Comparison of ENCODE assay signal across 22 cellular contexts in genomic region chr2:223824301-223824700, GRCh38. TPM values are rescaled to one million over a fixed set of nuclear protein-coding genes. Genes with fewer than 3 reads are reported as not detected.
DNase-seq lines count a peak whose midpoint lies in the region; ATAC-seq, FAIRE-seq and TF ChIP-seq lines count a peak whose summit lies in the region.
"Had no signal": no experiment of that assay in that cellular context is flagged by ENCODE, and none has a peak within 500 bp of the region (broad histone marks: within the 10 kb centered on the region; RNA-seq: fewer than 3 reads in every experiment).

No MANE protein-coding gene starts in this region.

- peaks cover 11% of the 10 kb centered on the region for H3K79me2 ChIP-seq in GM12878 (ENCODE audit: control insufficient read depth, insufficient read depth, low read length)

- H3K27me3 ChIP-seq in GM12878 (replicated peaks in 1 of 2; ENCODE audit: control insufficient read depth in 2 of 2, insufficient read depth in 2 of 2, low read length in 1 of 2) (no peaks in the 10 kb centered on the region), esophagus muscularis mucosa (no peaks in the 10 kb centered on the region)
- H3K27me3 ChIP-seq in CD8-positive, alpha-beta T cell (ENCODE audit: insufficient read depth, low read length): no peaks in the 10 kb centered on the region
- H3K27me3 ChIP-seq: MG63, Peyer's patch had no signal

- no peak overlapping the region for H3K4me3 Mint-ChIP-seq in activated naive CD8-positive, alpha-beta T cell treated with anti-CD3 and anti-CD28 coated beads, Interleukin-2, amount 10 ng/mL, durations not matched to agents 7 days and 5 days
- H3K4me3 Mint-ChIP-seq in activated naive CD8-positive, alpha-beta T cell treated with anti-CD3 and anti-CD28 coated beads for 36 hours: no peak overlapping the region
- H3K4me3 Mint-ChIP-seq in CD8-positive, alpha-beta T cell: no peak overlapping the region

- no peaks in the 10 kb centered on the region; a peak in 1 of 4 replicates for H3K36me3 ChIP-seq in GM12878 (ENCODE audit: control insufficient read depth in 2 of 2, insufficient read depth in 2 of 2, low read length in 1 of 2)
- H3K36me3 ChIP-seq in esophagus muscularis mucosa: no peaks in the 10 kb centered on the region
- H3K36me3 ChIP-seq in CD8-positive, alpha-beta T cell (ENCODE audit: insufficient read depth, low read length): no peaks in the 10 kb centered on the region
- H3K36me3 ChIP-seq: MG63, Peyer's patch had no signal

- ATAC-seq in activated naive CD8-positive, alpha-beta T cell treated with anti-CD3 and anti-CD28 coated beads, Interleukin-2, amount 10 ng/mL, durations not matched to agents 7 days and 5 days (ENCODE audit: low read depth): no peak
- ATAC-seq in HG02870 (IDR thresholded peaks at IDR 0.05; ENCODE audit: unreplicated experiment): peak; percentile 41
- ATAC-seq in GM12878: peak; percentile 30; the same call in 2 of the 3 replicates
- ATAC-seq in CD8-positive, alpha-beta T cell: no peak

- peaks cover 12% of the 10 kb centered on the region for H3K36me3 Mint-ChIP-seq in activated naive CD8-positive, alpha-beta T cell treated with anti-CD3 and anti-CD28 coated beads, Interleukin-2, amount 10 ng/mL, durations not matched to agents 7 days and 5 days
- H3K36me3 Mint-ChIP-seq in activated naive CD8-positive, alpha-beta T cell treated with anti-CD3 and anti-CD28 coated beads for 36 hours: peaks cover 8% of the 10 kb centered on the region
- H3K36me3 Mint-ChIP-seq in CD8-positive, alpha-beta T cell: no peaks in the 10 kb centered on the region

- FAIRE-seq in GM12878 (lab: Jason Lieb, UNC): no peak
- FAIRE-seq: H1, HTR-8/SVneo had no signal

- no peak for TF ChIP-seq EP300 in GM12878 (IDR thresholded peaks at IDR 0.05; ENCODE audit: borderline replicate concordance in 1 of 2, control insufficient read depth in 1 of 2, low read depth in 2 of 2, low read length in 2 of 2)
- no peak for TF ChIP-seq EP300 in esophagus muscularis mucosa (IDR thresholded peaks at IDR 0.05)

- RAD21 ChIA-PET in GM12878 (lab: Charles Lee; ENCODE audit: unreplicated experiment): interaction anchor here (1.0 kb wide), 1 partner anchor 26 kb away, joined by 3 read pairs; no protein-coding TSS in a partner anchor

- DNase-seq in activated naive CD8-positive, alpha-beta T cell treated with anti-CD3 and anti-CD28 coated beads, Interleukin-2, amount 10 ng/mL, durations not matched to agents 7 days and 5 days: no peak
- DNase-seq in activated naive CD8-positive, alpha-beta T cell treated with anti-CD3 and anti-CD28 coated beads for 36 hours: no peak
- DNase-seq in GM12878 (ENCODE audit: low read depth, low spot score) (no peak), esophagus muscularis mucosa (ENCODE audit: extremely low spot score) (no peak), NCI-H1694 (lab: John Stamatoyannopoulos, UW) (no peak)
- no peak for DNase-seq in stimulated activated CD4-positive, alpha-beta T cell treated with anti-CD3 and anti-CD28 coated beads, Interleukin-4, amount 100 ng/mL, for 1 hour
- no peak for DNase-seq in CD8-positive, alpha-beta T cell
- DNase-seq: 8988T; ACHN; HCEC 1CT; KBM-7; MG63; NCI-H2029 treated with DMSO at 0.1 percent for 48 hours; NCI-H446 treated with DMSO at 0.1 percent for 48 hours; NCI-H526; NCI-H82; NK-92 treated with Interleukin-12 subunit alpha and Interleukin-12 subunit beta, amount 100 ng/mL, for 24 hours; Peyer's patch; SHP77 treated with DMSO at 0.1 percent for 48 hours had no signal

- H3K9me3 Mint-ChIP-seq in activated naive CD8-positive, alpha-beta T cell treated with anti-CD3 and anti-CD28 coated beads, Interleukin-2, amount 10 ng/mL, durations not matched to agents 7 days and 5 days: peaks cover 1% of the 10 kb centered on the region
- no peaks in the 10 kb centered on the region for H3K9me3 Mint-ChIP-seq in activated naive CD8-positive, alpha-beta T cell treated with anti-CD3 and anti-CD28 coated beads for 36 hours
- no peaks in the 10 kb centered on the region for H3K9me3 Mint-ChIP-seq in CD8-positive, alpha-beta T cell

- H3K4me1 Mint-ChIP-seq in activated naive CD8-positive, alpha-beta T cell treated with anti-CD3 and anti-CD28 coated beads, Interleukin-2, amount 10 ng/mL, durations not matched to agents 7 days and 5 days: no peaks in the 10 kb centered on the region
- peaks cover 1% of the 10 kb centered on the region for H3K4me1 Mint-ChIP-seq in activated naive CD8-positive, alpha-beta T cell treated with anti-CD3 and anti-CD28 coated beads for 36 hours
- no peaks in the 10 kb centered on the region for H3K4me1 Mint-ChIP-seq in CD8-positive, alpha-beta T cell (ENCODE audit: low read depth)

- H3K27ac ChIP-seq in GM12878 (ENCODE audit: control insufficient read depth, insufficient read depth) (no peak overlapping the region), esophagus muscularis mucosa (replicated peaks in 1 of 4) (no peak overlapping the region)
- no peak overlapping the region for H3K27ac ChIP-seq in CD8-positive, alpha-beta T cell (ENCODE audit: low read depth, low read length)
- H3K27ac ChIP-seq: Peyer's patch had no signal

- BruUV-seq in GM12878 (replicated peaks; lab: Mats Ljungman, UMichigan): no TSS peak

- no peak overlapping the region for H3K4me3 ChIP-seq in GM12878
- H3K4me3 ChIP-seq in esophagus muscularis mucosa: no peak overlapping the region
- H3K4me3 ChIP-seq in CD8-positive, alpha-beta T cell (ENCODE audit: low read depth, low read length): no peak overlapping the region
- H3K4me3 ChIP-seq: MG63, Peyer's patch had no signal

- H2AFZ ChIP-seq in GM12878 (ENCODE audit: control insufficient read depth, low read depth, low read length): no peak overlapping the region

- intact Hi-C loops in GM12878 (cut with micrococcal nuclease; ENCODE audit: unreplicated experiment): no loop called here
- intact Hi-C loops in esophagus muscularis mucosa (cut with DNase I): no loop called here
- intact Hi-C loops in CD8-positive, alpha-beta T cell (cut with DNase I, micrococcal nuclease): no loop called here

- POLR2A ChIA-PET in activated naive CD8-positive, alpha-beta T cell treated with anti-CD3 and anti-CD28 coated beads, Interleukin-2, amount 10 ng/mL, durations not matched to agents 7 days and 5 days (lab: Charles Lee): no interaction called here
- POLR2A ChIA-PET in GM12878 (lab: Charles Lee): no interaction called here
- POLR2A ChIA-PET in CD8-positive, alpha-beta T cell (lab: Charles Lee): no interaction called here

- H3K4me1 ChIP-seq in GM12878 (ENCODE audit: control insufficient read depth, insufficient read depth, low read length) (peaks cover 7% of the 10 kb centered on the region), esophagus muscularis mucosa (peaks cover 0 to under 1% (median 0%) of the 10 kb centered on the region in 4 donors)
- H3K4me1 ChIP-seq in CD8-positive, alpha-beta T cell (ENCODE audit: insufficient read depth, low read length): no peaks in the 10 kb centered on the region
- H3K4me1 ChIP-seq: Peyer's patch had no signal

- in situ Hi-C loops in GM12878 (cut with MboI): no loop called here

- peak overlapping the region; percentile 28 for H3K27ac Mint-ChIP-seq in activated naive CD8-positive, alpha-beta T cell treated with anti-CD3 and anti-CD28 coated beads, Interleukin-2, amount 10 ng/mL, durations not matched to agents 7 days and 5 days
- H3K27ac Mint-ChIP-seq in activated naive CD8-positive, alpha-beta T cell treated with anti-CD3 and anti-CD28 coated beads for 36 hours: no peak overlapping the region
- H3K27ac Mint-ChIP-seq in CD8-positive, alpha-beta T cell: no peak overlapping the region

- CTCF ChIA-PET in GM12878 (lab: Yijun Ruan, JAX): interaction anchor here (1.3 kb wide), 1 partner anchor 72 kb away, joined by 3 read pairs; no protein-coding TSS in a partner anchor
- CTCF ChIA-PET in CD8-positive, alpha-beta T cell (lab: Charles Lee): no interaction called here

- H3K27me3 Mint-ChIP-seq in activated naive CD8-positive, alpha-beta T cell treated with anti-CD3 and anti-CD28 coated beads, Interleukin-2, amount 10 ng/mL, durations not matched to agents 7 days and 5 days: no peaks in the 10 kb centered on the region
- H3K27me3 Mint-ChIP-seq in activated naive CD8-positive, alpha-beta T cell treated with anti-CD3 and anti-CD28 coated beads for 36 hours: no peaks in the 10 kb centered on the region
- H3K27me3 Mint-ChIP-seq in CD8-positive, alpha-beta T cell (ENCODE audit: low read depth): no peaks in the 10 kb centered on the region

- H3K9me3 ChIP-seq in GM12878 (replicated peaks; ENCODE audit: control insufficient read depth, insufficient read depth, low read length) (no peaks in the 10 kb centered on the region; the same call in 2 of the 3 replicates), esophagus muscularis mucosa (no peaks in the 10 kb centered on the region)
- no peaks in the 10 kb centered on the region for H3K9me3 ChIP-seq in CD8-positive, alpha-beta T cell (ENCODE audit: low read length)
- H3K9me3 ChIP-seq: MG63, Peyer's patch had no signal

- H3K9ac ChIP-seq in GM12878 (ENCODE audit: control insufficient read depth, insufficient read depth, low read length): no peak overlapping the region

- TF ChIP-seq CTCF in GM12878 (IDR thresholded peaks at IDR 0.05 in 2 of 3, conservative IDR thresholded peaks at IDR 0.05 in 1 of 3; ENCODE audit: control insufficient read depth in 2 of 3, extremely low read depth in 1 of 3, insufficient read depth in 1 of 3, low read depth in 3 of 3, low read length in 3 of 3): no peak
- no peak for TF ChIP-seq CTCF in esophagus muscularis mucosa (IDR thresholded peaks at IDR 0.05)
- no peak for TF ChIP-seq CTCF in CD8-positive, alpha-beta T cell (IDR thresholded peaks at IDR 0.05)

- no peak for TF ChIP-seq POLR2A in GM12878 (IDR thresholded peaks at IDR 0.05; ENCODE audit: low read depth, low read length)
- no peak for TF ChIP-seq POLR2A in esophagus muscularis mucosa (IDR thresholded peaks at IDR 0.05; ENCODE audit: low read depth)

- WGBS in GM12878 (ENCODE audit: insufficient coverage, insufficient replicate concordance, low lambda C conversion rate, missing lambda C conversion rate): 67% methylated on average over 8 of the region's 8 CpGs
- WGBS in esophagus muscularis mucosa: 98% methylated on average over 8 of the region's 8 CpGs

- H4K20me1 ChIP-seq in GM12878 (ENCODE audit: control insufficient read depth, insufficient read depth): no peaks in the 10 kb centered on the region

- TF ChIP-seq RAD21 in GM12878 (IDR thresholded peaks at IDR 0.05; ENCODE audit: insufficient read depth, low read depth, low read length): no peak

- 0 out of 2 replicates have a peak overlapping the region, but pooled peaks have one; percentile 25 for H3K4me2 ChIP-seq in GM12878 (ENCODE audit: control insufficient read depth, insufficient read depth)

- SMC1A ChIA-PET in GM12878 (lab: Charles Lee; ENCODE audit: uncharacterized antibody, unreplicated experiment): interaction anchor here (0.9 to 1.1 kb wide), 2 partner anchors 59 to 61 kb away, joined by 3 read pairs; no protein-coding TSS in a partner anchor

RNA-seq across cellular contexts. Expression of gene AP1S3, which starts 13.1 kb away (rescaled TPM):
- 1 to 10 TPM; 5.8 to 6.3 TPM for total RNA-seq in activated naive CD8-positive, alpha-beta T cell treated with anti-CD3 and anti-CD28 coated beads, Interleukin-2, amount 10 ng/mL, durations not matched to agents 7 days and 5 days
- total RNA-seq in activated naive CD8-positive, alpha-beta T cell treated with anti-CD3 and anti-CD28 coated beads for 36 hours: 10 to 100 TPM; 10.5 to 11.3 TPM
- total RNA-seq in GM12878 (2013; cell fraction: nucleolus; rRNA removed): 17.5 and 22.9 TPM in 2 replicates
- total RNA-seq in GM12878 (2014; rRNA removed) (5.6 and 6.9 TPM in 2 replicates), GM12878 (2014; rRNA removed; fragmentation: Illumina TruSeq; extraction: Trizol) (9.2 and 9.5 TPM in 2 replicates), GM12878 (2021) (7.6 and 9.2 TPM in 2 replicates), esophagus muscularis mucosa (1 to 10 TPM in 2 of 4 donors, under 1 TPM in 2; 0.40 to 2.7 (median 0.85) TPM)
- polyA plus RNA-seq in GM12878 (2011; ENCODE audit: low read depth): 5.0 TPM
- polyA plus RNA-seq in GM12878 (2011; rRNA removed) (8.4 and 13.9 TPM in 2 replicates), GM12878 (2014; fragmentation: Illumina TruSeq; extraction: Trizol) (9.7 and 10.6 TPM in 2 replicates), GM12878 (2014; fragmentation: Nextera tagmentation; extraction: Ambion mirVana) (1 to 10 TPM; 2.6 to 3.3 TPM), GM12878 (2014; rRNA removed) (11.5 and 11.8 TPM in 2 replicates), GM12878 (2016; fragmentation: Nextera tagmentation; extraction: Ambion mirVana) (10 to 100 TPM; 13.0 to 14.3 TPM)
- polyA plus RNA-seq in GM12878 (2011; cell fraction: cytosol; rRNA removed): 3.1 and 3.7 TPM in 2 replicates
- polyA plus RNA-seq in GM12878 (2011; cell fraction: nucleus; rRNA removed): 1.5 and 2.2 TPM in 2 replicates
- 8.8 and 10.6 TPM in 2 replicates for polyA plus RNA-seq in GM12878 (2012)
- polyA minus RNA-seq in GM12878 (2011; rRNA and poly(A)+ RNA removed): 2.8 and 3.2 TPM in 2 replicates
- polyA minus RNA-seq in GM12878 (2011; cell fraction: cytosol; rRNA and poly(A)+ RNA removed): 3.3 and 6.9 TPM in 2 replicates
- polyA minus RNA-seq in GM12878 (2011; cell fraction: nucleus; rRNA and poly(A)+ RNA removed): 4.8 and 8.1 TPM in 2 replicates
- total RNA-seq in CD8-positive, alpha-beta T cell: 1 to 10 TPM in 1 of 2 experiments, under 1 TPM in 1; 0.76 to 1.2 TPM

Comparison
In these comparisons a context has a peak if more than half of its experiments do, and no peak if none do; other contexts are left out.
1. ATAC-seq: peak in HG02870 (single experiment) and GM12878 (single experiment); none in activated naive CD8-positive, alpha-beta T cell treated with anti-CD3 and anti-CD28 coated beads, Interleukin-2, amount 10 ng/mL, durations not matched to agents 7 days and 5 days (single experiment) and CD8-positive, alpha-beta T cell (single experiment).